In genomic region chr20:38447931-38448675, GRCh38 we compare ENCODE assay signal across 1 cellular context.
TF ChIP-seq lines count a peak whose summit lies in the region.

No MANE protein-coding gene starts in this region.

TF ChIP-seq in K562, 482 proteins besides CTCF, POLR2A, EP300 and RAD21 (continued from another document):
- TF ChIP-seq, protein P1, sequence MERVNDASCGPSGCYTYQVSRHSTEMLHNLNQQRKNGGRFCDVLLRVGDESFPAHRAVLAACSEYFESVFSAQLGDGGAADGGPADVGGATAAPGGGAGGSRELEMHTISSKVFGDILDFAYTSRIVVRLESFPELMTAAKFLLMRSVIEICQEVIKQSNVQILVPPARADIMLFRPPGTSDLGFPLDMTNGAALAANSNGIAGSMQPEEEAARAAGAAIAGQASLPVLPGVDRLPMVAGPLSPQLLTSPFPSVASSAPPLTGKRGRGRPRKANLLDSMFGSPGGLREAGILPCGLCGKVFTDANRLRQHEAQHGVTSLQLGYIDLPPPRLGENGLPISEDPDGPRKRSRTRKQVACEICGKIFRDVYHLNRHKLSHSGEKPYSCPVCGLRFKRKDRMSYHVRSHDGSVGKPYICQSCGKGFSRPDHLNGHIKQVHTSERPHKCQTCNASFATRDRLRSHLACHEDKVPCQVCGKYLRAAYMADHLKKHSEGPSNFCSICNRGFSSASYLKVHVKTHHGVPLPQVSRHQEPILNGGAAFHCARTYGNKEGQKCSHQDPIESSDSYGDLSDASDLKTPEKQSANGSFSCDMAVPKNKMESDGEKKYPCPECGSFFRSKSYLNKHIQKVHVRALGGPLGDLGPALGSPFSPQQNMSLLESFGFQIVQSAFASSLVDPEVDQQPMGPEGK (CRISPR knock-in tag; IDR thresholded peaks at IDR 0.05; ENCODE audit: borderline replicate concordance): no peak
- TF ChIP-seq, protein P2, sequence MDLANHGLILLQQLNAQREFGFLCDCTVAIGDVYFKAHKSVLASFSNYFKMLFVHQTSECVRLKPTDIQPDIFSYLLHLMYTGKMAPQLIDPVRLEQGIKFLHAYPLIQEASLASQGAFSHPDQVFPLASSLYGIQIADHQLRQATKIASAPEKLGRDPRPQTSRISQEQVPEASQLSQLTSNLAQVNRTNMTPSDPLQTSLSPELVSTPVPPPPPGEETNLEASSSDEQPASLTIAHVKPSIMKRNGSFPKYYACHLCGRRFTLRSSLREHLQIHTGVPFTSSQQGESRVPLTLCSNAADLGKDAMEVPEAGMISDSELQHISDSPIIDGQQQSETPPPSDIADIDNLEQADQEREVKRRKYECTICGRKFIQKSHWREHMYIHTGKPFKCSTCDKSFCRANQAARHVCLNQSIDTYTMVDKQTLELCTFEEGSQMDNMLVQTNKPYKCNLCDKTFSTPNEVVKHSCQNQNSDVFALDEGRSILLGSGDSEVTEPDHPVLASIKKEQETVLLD (IDR thresholded peaks at IDR 0.05): no peak
- no peak for TF ChIP-seq RBM39 (optimal IDR thresholded peaks at IDR 0.05; ENCODE audit: low read depth, low read length)
- TF ChIP-seq TBP (optimal IDR thresholded peaks at IDR 0.05; ENCODE audit: low read depth, low read length): no peak
- no peak for TF ChIP-seq ARID3B (CRISPR knock-in tag; IDR thresholded peaks at IDR 0.05; ENCODE audit: borderline replicate concordance)
- TF ChIP-seq RAD51 (IDR thresholded peaks at IDR 0.05; ENCODE audit: borderline replicate concordance, low read depth): no peak
